Comparison of ENCODE assay signal across 8 cellular contexts in genomic region chr7:65037740-65038678, GRCh38. TPM values are rescaled to one million over a fixed set of nuclear protein-coding genes. Genes with fewer than 3 reads are reported as not detected.
DNase-seq lines count a peak whose midpoint lies in the region; ATAC-seq and TF ChIP-seq lines count a peak whose summit lies in the region.

No MANE protein-coding gene starts in this region.

- no peak overlapping the region for H3K4me3 ChIP-seq in endocrine pancreas (ENCODE audit: control insufficient read depth, insufficient read depth, low read length)

- H3K27me3 Mint-ChIP-seq in Calu3 (ENCODE audit: unreplicated experiment): no peaks in the 10 kb centered on the region
- no peaks in the 10 kb centered on the region for H3K27me3 Mint-ChIP-seq in activated CD8-positive, alpha-beta memory T cell treated with anti-CD3 and anti-CD28 coated beads, Interleukin-2, amount 10 ng/mL, durations not matched to agents 7 days and 5 days

- H3K9me3 Mint-ChIP-seq in Calu3 (ENCODE audit: low read depth, unreplicated experiment): no peaks in the 10 kb centered on the region
- H3K9me3 Mint-ChIP-seq in activated CD8-positive, alpha-beta memory T cell treated with anti-CD3 and anti-CD28 coated beads, Interleukin-2, amount 10 ng/mL, durations not matched to agents 7 days and 5 days (ENCODE audit: low read depth): no peaks in the 10 kb centered on the region

- no peaks in the 10 kb centered on the region for H3K4me1 Mint-ChIP-seq in Calu3 (ENCODE audit: low read depth, unreplicated experiment)
- peaks cover 17% of the 10 kb centered on the region for H3K4me1 Mint-ChIP-seq in activated CD8-positive, alpha-beta memory T cell treated with anti-CD3 and anti-CD28 coated beads, Interleukin-2, amount 10 ng/mL, durations not matched to agents 7 days and 5 days

- DNase-seq in Calu3: peak; percentile 85
- peak; percentile 58 for DNase-seq in HT1080 (ENCODE audit: low read depth)
- peak; percentile 73 to 85 for DNase-seq in NOMO-1 (lab: John Stamatoyannopoulos, UW; ENCODE audit: unreplicated experiment in 2 of 2)
- DNase-seq in activated CD8-positive, alpha-beta memory T cell treated with anti-CD3 and anti-CD28 coated beads, Interleukin-2, amount 10 ng/mL, durations not matched to agents 7 days and 5 days: peak; percentile 93
- peak; percentile 95 for DNase-seq in midbrain (lab: John Stamatoyannopoulos, UW)
- peak; percentile 90 for DNase-seq in stimulated activated CD8-positive, alpha-beta memory T cell treated with anti-CD3 and anti-CD28 coated beads, Interleukin-2, amount 100 ng/mL, for 1 hour (ENCODE audit: low read depth in 2 of 2)

- H3K36me3 ChIP-seq in endocrine pancreas (ENCODE audit: control insufficient read depth, insufficient read depth, low read length): no peaks in the 10 kb centered on the region

- no peak for TF ChIP-seq CTCF in Calu3 (IDR thresholded peaks at IDR 0.05; ENCODE audit: unreplicated experiment)

- BruUV-seq in Calu3 (replicated peaks; lab: Mats Ljungman, UMichigan): no TSS peak

- CTCF ChIA-PET in Calu3 (lab: Charles Lee): interaction anchor here (0.6 to 0.9 kb wide), 5 partner anchors 9 to 1773 kb away, joined by 3 to 4 read pairs (median 3); no protein-coding TSS in a partner anchor
- CTCF ChIA-PET in activated CD8-positive, alpha-beta memory T cell treated with anti-CD3 and anti-CD28 coated beads, Interleukin-2, amount 10 ng/mL, durations not matched to agents 7 days and 5 days (lab: Charles Lee): no interaction called here

- no peaks in the 10 kb centered on the region for H3K27me3 ChIP-seq in endocrine pancreas (ENCODE audit: control insufficient read depth, insufficient read depth, low read length)

- H3K4me1 ChIP-seq in endocrine pancreas (ENCODE audit: control insufficient read depth, insufficient read depth, low read length): peaks cover 9% of the 10 kb centered on the region

- ATAC-seq in GM21381 (IDR thresholded peaks at IDR 0.05; ENCODE audit: unreplicated experiment): peak; percentile 83
- ATAC-seq in activated CD8-positive, alpha-beta memory T cell treated with anti-CD3 and anti-CD28 coated beads, Interleukin-2, amount 10 ng/mL, durations not matched to agents 7 days and 5 days: peak; percentile 92

- intact Hi-C loops in Calu3 (cut with micrococcal nuclease; ENCODE audit: unreplicated experiment): no loop called here

- no peak overlapping the region for H3K27ac Mint-ChIP-seq in Calu3 (ENCODE audit: unreplicated experiment)
- peak overlapping the region; percentile 71 for H3K27ac Mint-ChIP-seq in activated CD8-positive, alpha-beta memory T cell treated with anti-CD3 and anti-CD28 coated beads, Interleukin-2, amount 10 ng/mL, durations not matched to agents 7 days and 5 days

- H3K9me3 ChIP-seq in endocrine pancreas (ENCODE audit: control insufficient read depth, low read length): no peaks in the 10 kb centered on the region

- peaks cover 11% of the 10 kb centered on the region for H3K36me3 Mint-ChIP-seq in Calu3 (ENCODE audit: insufficient read depth, unreplicated experiment)
- no peaks in the 10 kb centered on the region for H3K36me3 Mint-ChIP-seq in activated CD8-positive, alpha-beta memory T cell treated with anti-CD3 and anti-CD28 coated beads, Interleukin-2, amount 10 ng/mL, durations not matched to agents 7 days and 5 days

- peak overlapping the region; percentile 60 for H3K9ac ChIP-seq in endocrine pancreas (ENCODE audit: control insufficient read depth, insufficient read depth, low read length)

- H3K4me3 Mint-ChIP-seq in Calu3 (ENCODE audit: low read depth, unreplicated experiment): peak overlapping the region; percentile 73
- peak overlapping the region; percentile 80 for H3K4me3 Mint-ChIP-seq in activated CD8-positive, alpha-beta memory T cell treated with anti-CD3 and anti-CD28 coated beads, Interleukin-2, amount 10 ng/mL, durations not matched to agents 7 days and 5 days

RNA-seq across cellular contexts. Expression of gene ERV3-1, which starts 31.5 kb away (rescaled TPM):
- total RNA-seq in Calu3 (2022): 7.2 and 7.6 TPM in 2 replicates
- total RNA-seq in HT1080 (2014; rRNA removed; shearing (Covaris generic)): 1.5 and 1.7 TPM in 2 replicates
- 0.83 and 0.87 TPM in 2 replicates for polyA plus RNA-seq in HT1080 (2015; cell fraction: cytosol; rRNA removed)
- polyA plus RNA-seq in HT1080 (2015; cell fraction: nucleus; rRNA removed): 2.4 and 2.8 TPM in 2 replicates
- total RNA-seq in activated CD8-positive, alpha-beta memory T cell treated with anti-CD3 and anti-CD28 coated beads, Interleukin-2, amount 10 ng/mL, durations not matched to agents 7 days and 5 days: 10 to 100 TPM in 1 of 2 experiments, 1 to 10 TPM in 1; 9.5 to 15.1 TPM

RNA-seq across cellular contexts. Expression of gene ZNF117, which starts 47.2 kb away (rescaled TPM):
- 2.4 and 2.5 TPM in 2 replicates for total RNA-seq in Calu3 (2022)
- 0.03 and 0.08 TPM in 2 replicates for total RNA-seq in HT1080 (2014; rRNA removed; shearing (Covaris generic))
- 0.06 and 0.09 TPM in 2 replicates for polyA plus RNA-seq in HT1080 (2015; cell fraction: cytosol; rRNA removed)
- 0.64 and 0.78 TPM in 2 replicates for polyA plus RNA-seq in HT1080 (2015; cell fraction: nucleus; rRNA removed)
- 1 to 10 TPM; 3.6 to 4.9 TPM for total RNA-seq in activated CD8-positive, alpha-beta memory T cell treated with anti-CD3 and anti-CD28 coated beads, Interleukin-2, amount 10 ng/mL, durations not matched to agents 7 days and 5 days
